Comparison of ENCODE assay signal across 8 cellular contexts in the genomic region with DNA sequence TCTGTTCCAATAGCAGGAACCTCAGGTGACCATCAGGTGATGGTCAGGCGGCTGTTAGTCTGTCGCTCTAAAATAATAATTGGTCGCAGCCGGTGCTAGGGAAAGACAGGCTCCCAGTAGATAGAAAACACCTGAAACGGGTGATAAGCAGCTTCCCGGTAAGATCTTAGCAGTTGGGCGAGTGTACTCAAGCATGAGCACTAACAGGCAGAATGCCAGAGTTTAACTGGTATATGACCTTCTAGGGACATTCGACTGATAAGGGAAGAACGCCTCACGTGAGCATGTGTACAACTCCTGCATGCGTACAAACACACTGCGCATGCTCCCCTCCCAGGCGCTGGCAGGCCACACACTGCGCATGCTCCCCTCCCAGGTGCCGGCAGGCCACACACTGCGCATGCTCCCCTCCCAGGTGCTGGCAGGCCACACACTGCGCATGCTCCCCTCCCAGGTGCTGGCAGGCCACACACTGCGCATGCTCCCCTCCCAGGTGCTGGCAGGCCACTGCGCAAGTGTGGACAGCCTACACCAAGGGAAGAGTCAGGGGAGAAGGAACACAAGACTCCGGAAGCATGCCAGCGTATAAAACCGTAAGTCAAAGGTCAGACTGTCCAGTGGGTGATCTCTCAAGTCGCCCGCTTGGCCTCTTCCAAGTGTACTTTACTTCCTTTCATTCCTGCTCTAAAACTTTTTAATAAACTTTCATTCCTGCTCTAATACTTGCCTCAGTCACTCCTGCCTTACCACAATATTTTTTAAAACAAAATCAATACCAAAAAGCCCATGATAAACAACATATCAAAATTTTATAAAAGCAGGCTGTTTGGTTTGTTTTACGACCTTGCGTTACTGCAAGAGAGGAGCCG. TPM values are rescaled to one million over a fixed set of nuclear protein-coding genes. Genes with fewer than 3 reads are reported as not detected.
DNase-seq lines count a peak whose midpoint lies in the region; ATAC-seq and TF ChIP-seq lines count a peak whose summit lies in the region.

No MANE protein-coding gene starts in this region.

- CTCF ChIA-PET in AG04450 (lab: Charles Lee): interaction anchor here (0.8 to 1.3 kb wide), 2 partner anchors 11 to 328 kb away, joined by 4 to 7 read pairs; no protein-coding TSS in a partner anchor

- H3K4me3 Mint-ChIP-seq in IgD-negative memory B cell (peak overlapping the region; percentile 30 to 75 (median 46)), endothelial cell (ENCODE audit: unreplicated experiment) (no peak overlapping the region)
- H3K4me3 Mint-ChIP-seq in naive thymus-derived CD8-positive, alpha-beta T cell: peak overlapping the region in 7 of 10 donors; percentile 36 to 65 (median 61)

- TF ChIP-seq CTCF in AG04450 (IDR thresholded peaks at IDR 0.05; ENCODE audit: low read depth, low read length) (no peak), endothelial cell (IDR thresholded peaks at IDR 0.05; ENCODE audit: unreplicated experiment) (no peak)

- H3K27me3 ChIP-seq in AG04450 (ENCODE audit: control insufficient read depth, insufficient read depth, low read length): no peaks in the 10 kb centered on the region

- peak; percentile 44 to 87 for ATAC-seq in naive thymus-derived CD8-positive, alpha-beta T cell
- ATAC-seq in HG03025 (IDR thresholded peaks at IDR 0.05; ENCODE audit: low FRiP score, unreplicated experiment): no peak
- ATAC-seq in HG02571 (IDR thresholded peaks at IDR 0.05; ENCODE audit: unreplicated experiment): no peak

- H3K9me3 ChIP-seq in AG04450 (ENCODE audit: control insufficient read depth, insufficient read depth, low read length): peaks cover 4% of the 10 kb centered on the region; the same call in 1 of the 2 replicates

- H3K4me1 Mint-ChIP-seq in IgD-negative memory B cell (no peaks in the 10 kb centered on the region), endothelial cell (ENCODE audit: unreplicated experiment) (no peaks in the 10 kb centered on the region)
- no peaks in the 10 kb centered on the region for H3K4me1 Mint-ChIP-seq in naive thymus-derived CD8-positive, alpha-beta T cell

- DNase-seq in AG04450 (ENCODE audit: low read depth, low spot score) (peak; percentile 47), endothelial cell (ENCODE audit: low spot score) (peak; percentile 44), NOMO-1 (lab: John Stamatoyannopoulos, UW; ENCODE audit: unreplicated experiment in 2 of 2) (no peak)
- DNase-seq in activated CD4-positive, CD25-positive, alpha-beta regulatory T cell treated with anti-CD3 and anti-CD28 coated beads, Interleukin-2, amount 50 U/mL, for 72 hours: peak; percentile 49
- DNase-seq in naive thymus-derived CD8-positive, alpha-beta T cell: peak in 9 of 10 donors; percentile 12 to 82 (median 60)

- H3K27ac ChIP-seq in AG04450 (ENCODE audit: low read depth, low read length): peak overlapping the region; percentile 31

- peak overlapping the region in 1 of 3 donors; percentile 73 for H3K27ac Mint-ChIP-seq in IgD-negative memory B cell
- H3K27ac Mint-ChIP-seq in endothelial cell (ENCODE audit: unreplicated experiment): peak overlapping the region; percentile 42
- peak overlapping the region in 4 of 10 donors; percentile 21 to 48 (median 34) for H3K27ac Mint-ChIP-seq in naive thymus-derived CD8-positive, alpha-beta T cell

- POLR2A ChIA-PET in AG04450 (lab: Yijun Ruan, JAX): no interaction called here
- POLR2A ChIA-PET in naive thymus-derived CD8-positive, alpha-beta T cell (lab: Charles Lee): no interaction called here

- H3K4me3 ChIP-seq in AG04450 (ENCODE audit: low read depth, low read length): peak overlapping the region; percentile 61

- H3K36me3 Mint-ChIP-seq in IgD-negative memory B cell (no peaks in the 10 kb centered on the region), endothelial cell (ENCODE audit: low read depth, unreplicated experiment) (no peaks in the 10 kb centered on the region)
- H3K36me3 Mint-ChIP-seq in naive thymus-derived CD8-positive, alpha-beta T cell: no peaks in the 10 kb centered on the region

- H3K9me3 Mint-ChIP-seq in IgD-negative memory B cell (no peaks in the 10 kb centered on the region), endothelial cell (ENCODE audit: unreplicated experiment) (no peaks in the 10 kb centered on the region)
- H3K9me3 Mint-ChIP-seq in naive thymus-derived CD8-positive, alpha-beta T cell: no peaks in the 10 kb centered on the region

- H3K27me3 Mint-ChIP-seq in IgD-negative memory B cell (peaks cover 11% of the 10 kb centered on the region), endothelial cell (ENCODE audit: unreplicated experiment) (peaks cover 2% of the 10 kb centered on the region)
- H3K27me3 Mint-ChIP-seq in naive thymus-derived CD8-positive, alpha-beta T cell: peaks cover 0 to 8% (median 1%) of the 10 kb centered on the region in 5 donors

RNA-seq across cellular contexts. Expression of gene GPRC5D, which starts 24.5 kb away (rescaled TPM):
- polyA plus RNA-seq in AG04450 (2011; rRNA removed) (not detected in 2 replicates), IgD-negative memory B cell (1.4 TPM)
- polyA minus RNA-seq in AG04450 (2011; rRNA and poly(A)+ RNA removed): not detected in 2 replicates
- not detected for total RNA-seq in endothelial cell (ENCODE audit: unreplicated experiment)
- not detected for total RNA-seq in naive thymus-derived CD8-positive, alpha-beta T cell
- under 1 TPM in 1 of 3 donors, not detected in 2; 0.43 TPM for polyA plus RNA-seq in naive thymus-derived CD8-positive, alpha-beta T cell

RNA-seq across cellular contexts. Expression of gene GPRC5A, which starts 36.1 kb away (rescaled TPM):
- polyA plus RNA-seq in AG04450 (2011; rRNA removed) (117 and 118 TPM in 2 replicates), IgD-negative memory B cell (not detected)
- polyA minus RNA-seq in AG04450 (2011; rRNA and poly(A)+ RNA removed): 232 and 290 TPM in 2 replicates
- total RNA-seq in endothelial cell (ENCODE audit: unreplicated experiment): 3.4 TPM
- total RNA-seq in naive thymus-derived CD8-positive, alpha-beta T cell: not detected
- polyA plus RNA-seq in naive thymus-derived CD8-positive, alpha-beta T cell: not detected

Comparison
In these comparisons a context has a peak if more than half of its experiments do, and no peak if none do; other contexts are left out.
1. DNase-seq: peak in AG04450 (single experiment), activated CD4-positive, CD25-positive, alpha-beta regulatory T cell treated with anti-CD3 and anti-CD28 coated beads, Interleukin-2, amount 50 U/mL, for 72 hours (single experiment), endothelial cell (single experiment) and naive thymus-derived CD8-positive, alpha-beta T cell (9 of 10); none in NOMO-1 (0 of 2).
2. ATAC-seq: peak in naive thymus-derived CD8-positive, alpha-beta T cell (2 of 2); none in HG03025 (single experiment) and HG02571 (single experiment).
3. RNA of gene GPRC5A, which starts 36.1 kb away (polyA plus RNA-seq): 117 to 118 TPM in AG04450; not detected in IgD-negative memory B cell (single experiment) and not detected in naive thymus-derived CD8-positive, alpha-beta T cell; every median in the first group is over 100 times any median in the second.